Comparison of ENCODE assay signal across 8 cellular contexts in genomic region chr9:133125706-133126696, GRCh38. TPM values are rescaled to one million over a fixed set of nuclear protein-coding genes. Genes with fewer than 3 reads are reported as not detected.
A peak's percentile ranks its signal among the peaks of the same experiment; 100 is the strongest.
DNase-seq lines count a peak whose midpoint lies in the region; ATAC-seq and TF ChIP-seq lines count a peak whose summit lies in the region.
"Had no signal": no experiment of that assay in that cellular context is flagged by ENCODE, and none has a peak within 500 bp of the region (broad histone marks: within the 10 kb centered on the region; RNA-seq: fewer than 3 reads in every experiment).

No MANE protein-coding gene starts in this region.

- peak; percentile 67 for DNase-seq in GM19240 (ENCODE audit: insufficient read length, low spot score)
- DNase-seq in fibroblast of peridontal ligament (ENCODE audit: extremely low read depth), result peak; percentile 49
- DNase-seq in DMS153 (lab: John Stamatoyannopoulos, UW), result no peak
- DNase-seq in NCI-H2196 (lab: John Stamatoyannopoulos, UW; ENCODE audit: unreplicated experiment), result no peak

- peak overlapping the region in 20 of 21 experiments; percentile 17 to 99 (median 76) for H3K27ac ChIP-seq in skin epidermis

- no peak for ATAC-seq in GM21786 (IDR thresholded peaks at IDR 0.05; ENCODE audit: unreplicated experiment)
- ATAC-seq: Panc1 had no signal

- H3K4me3 ChIP-seq in skin epidermis, result peak overlapping the region in 5 of 7 experiments; percentile 6 to 34 (median 14)

TF ChIP-seq in PFSK-1, 5 proteins besides CTCF, POLR2A, EP300 and RAD21:
- peak; percentile 85; the same call in 1 of the 2 replicates for TF ChIP-seq SIN3A (IDR thresholded peaks at IDR 0.05; ENCODE audit: borderline replicate concordance, insufficient read depth, low read length)
- no peak for TF ChIP-seq REST (IDR thresholded peaks at IDR 0.05; ENCODE audit: insufficient read depth in 1 of 2, low read depth in 2 of 2, low read length in 2 of 2)

RNA-seq across cellular contexts. Expression of gene RALGDS, which starts 5.0 kb away (rescaled TPM):
- polyA plus RNA-seq in PFSK-1 (2012; ENCODE audit: insufficient read length, low read depth), result 31.0 TPM

RNA-seq across cellular contexts. Expression of gene GBGT1, which starts 37.7 kb away (rescaled TPM):
- 5.2 TPM for polyA plus RNA-seq in PFSK-1 (2012; ENCODE audit: insufficient read length, low read depth)

Comparison
In these comparisons a context has a peak if more than half of its experiments do, and no peak if none do; other contexts are left out.
1. DNase-seq: peak in GM19240 (single experiment) and fibroblast of peridontal ligament (single experiment); none in DMS153 (single experiment) and NCI-H2196 (single experiment).